In the genomic region with DNA sequence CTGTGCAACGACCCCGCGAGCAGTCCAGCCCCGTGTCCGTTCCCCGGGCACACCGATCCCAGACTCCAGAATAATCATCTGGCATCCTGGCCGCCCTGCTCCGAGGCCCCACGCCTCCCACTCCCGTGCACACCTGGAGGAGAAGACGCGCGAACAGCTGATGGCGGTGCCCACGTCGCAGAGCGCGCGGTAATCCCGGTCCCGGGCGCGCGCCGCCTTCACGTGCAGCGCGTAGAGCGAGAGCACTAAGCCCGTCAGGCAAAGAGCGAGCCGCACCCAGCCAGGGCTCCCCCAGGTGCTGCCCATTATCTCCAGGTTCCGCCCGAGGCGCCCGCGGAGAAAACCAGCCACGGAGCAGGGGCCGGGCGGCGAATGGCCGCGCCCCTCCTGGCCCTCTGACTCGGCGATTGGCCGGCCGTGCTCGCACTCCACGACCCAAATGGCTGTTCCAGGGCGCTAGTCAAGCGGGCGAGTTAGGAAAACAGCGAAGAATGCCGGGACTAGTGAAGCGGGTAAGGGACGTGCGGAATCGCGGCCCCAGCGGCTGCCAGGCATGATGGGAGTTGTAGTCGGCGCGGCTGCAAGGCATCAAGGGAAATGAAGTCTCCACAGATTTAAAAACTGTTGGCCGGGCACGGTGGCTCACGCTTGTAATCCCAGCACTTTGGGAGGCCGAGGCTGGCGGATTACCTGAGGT, we compare ENCODE assay signal across 1 cellular context.
TF ChIP-seq lines count a peak whose summit lies in the region.

A gene (minus strand): TSS at position 374 of the 697 bp plus-strand sequence. CDS start 68 bp downstream, at position 306.

TF ChIP-seq in K562, 482 proteins besides CTCF, POLR2A, EP300 and RAD21 (continued from another document and continues in another):
- TF ChIP-seq, protein P1, sequence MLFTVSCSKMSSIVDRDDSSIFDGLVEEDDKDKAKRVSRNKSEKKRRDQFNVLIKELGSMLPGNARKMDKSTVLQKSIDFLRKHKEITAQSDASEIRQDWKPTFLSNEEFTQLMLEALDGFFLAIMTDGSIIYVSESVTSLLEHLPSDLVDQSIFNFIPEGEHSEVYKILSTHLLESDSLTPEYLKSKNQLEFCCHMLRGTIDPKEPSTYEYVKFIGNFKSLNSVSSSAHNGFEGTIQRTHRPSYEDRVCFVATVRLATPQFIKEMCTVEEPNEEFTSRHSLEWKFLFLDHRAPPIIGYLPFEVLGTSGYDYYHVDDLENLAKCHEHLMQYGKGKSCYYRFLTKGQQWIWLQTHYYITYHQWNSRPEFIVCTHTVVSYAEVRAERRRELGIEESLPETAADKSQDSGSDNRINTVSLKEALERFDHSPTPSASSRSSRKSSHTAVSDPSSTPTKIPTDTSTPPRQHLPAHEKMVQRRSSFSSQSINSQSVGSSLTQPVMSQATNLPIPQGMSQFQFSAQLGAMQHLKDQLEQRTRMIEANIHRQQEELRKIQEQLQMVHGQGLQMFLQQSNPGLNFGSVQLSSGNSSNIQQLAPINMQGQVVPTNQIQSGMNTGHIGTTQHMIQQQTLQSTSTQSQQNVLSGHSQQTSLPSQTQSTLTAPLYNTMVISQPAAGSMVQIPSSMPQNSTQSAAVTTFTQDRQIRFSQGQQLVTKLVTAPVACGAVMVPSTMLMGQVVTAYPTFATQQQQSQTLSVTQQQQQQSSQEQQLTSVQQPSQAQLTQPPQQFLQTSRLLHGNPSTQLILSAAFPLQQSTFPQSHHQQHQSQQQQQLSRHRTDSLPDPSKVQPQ (CRISPR knock-in tag; IDR thresholded peaks at IDR 0.05; ENCODE audit: borderline replicate concordance) = no peak
- no peak for TF ChIP-seq TAF15 (IDR thresholded peaks at IDR 0.05; ENCODE audit: low read depth, low read length)
- TF ChIP-seq ILK (tag; IDR thresholded peaks at IDR 0.05; ENCODE audit: borderline replicate concordance, low read depth) = no peak
- TF ChIP-seq SREBF1 (IDR thresholded peaks at IDR 0.05; ENCODE audit: borderline replicate concordance, low read depth, low read length) = no peak
- TF ChIP-seq ZNF12 (CRISPR knock-in tag; IDR thresholded peaks at IDR 0.05) = peak; percentile 75
- TF ChIP-seq CHCHD3 (CRISPR knock-in tag; IDR thresholded peaks at IDR 0.05) = no peak
- peak; percentile 69; the same call in 1 of the 2 replicates for TF ChIP-seq RBM14 (IDR thresholded peaks at IDR 0.05; ENCODE audit: borderline replicate concordance, insufficient read depth, low read depth, low read length)
- TF ChIP-seq GTF2E2 (tag; IDR thresholded peaks at IDR 0.05) = 0 out of 2 replicates have a peak, but pooled peaks have one; percentile 53
- no peak for TF ChIP-seq PURB (CRISPR knock-in tag; IDR thresholded peaks at IDR 0.05; ENCODE audit: low read depth)
- TF ChIP-seq, protein P2, sequence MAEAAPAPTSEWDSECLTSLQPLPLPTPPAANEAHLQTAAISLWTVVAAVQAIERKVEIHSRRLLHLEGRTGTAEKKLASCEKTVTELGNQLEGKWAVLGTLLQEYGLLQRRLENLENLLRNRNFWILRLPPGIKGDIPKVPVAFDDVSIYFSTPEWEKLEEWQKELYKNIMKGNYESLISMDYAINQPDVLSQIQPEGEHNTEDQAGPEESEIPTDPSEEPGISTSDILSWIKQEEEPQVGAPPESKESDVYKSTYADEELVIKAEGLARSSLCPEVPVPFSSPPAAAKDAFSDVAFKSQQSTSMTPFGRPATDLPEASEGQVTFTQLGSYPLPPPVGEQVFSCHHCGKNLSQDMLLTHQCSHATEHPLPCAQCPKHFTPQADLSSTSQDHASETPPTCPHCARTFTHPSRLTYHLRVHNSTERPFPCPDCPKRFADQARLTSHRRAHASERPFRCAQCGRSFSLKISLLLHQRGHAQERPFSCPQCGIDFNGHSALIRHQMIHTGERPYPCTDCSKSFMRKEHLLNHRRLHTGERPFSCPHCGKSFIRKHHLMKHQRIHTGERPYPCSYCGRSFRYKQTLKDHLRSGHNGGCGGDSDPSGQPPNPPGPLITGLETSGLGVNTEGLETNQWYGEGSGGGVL (CRISPR knock-in tag; IDR thresholded peaks at IDR 0.05) = no peak
- no peak for TF ChIP-seq OTX1 (CRISPR knock-in tag; IDR thresholded peaks at IDR 0.05)
- TF ChIP-seq, protein P3, sequence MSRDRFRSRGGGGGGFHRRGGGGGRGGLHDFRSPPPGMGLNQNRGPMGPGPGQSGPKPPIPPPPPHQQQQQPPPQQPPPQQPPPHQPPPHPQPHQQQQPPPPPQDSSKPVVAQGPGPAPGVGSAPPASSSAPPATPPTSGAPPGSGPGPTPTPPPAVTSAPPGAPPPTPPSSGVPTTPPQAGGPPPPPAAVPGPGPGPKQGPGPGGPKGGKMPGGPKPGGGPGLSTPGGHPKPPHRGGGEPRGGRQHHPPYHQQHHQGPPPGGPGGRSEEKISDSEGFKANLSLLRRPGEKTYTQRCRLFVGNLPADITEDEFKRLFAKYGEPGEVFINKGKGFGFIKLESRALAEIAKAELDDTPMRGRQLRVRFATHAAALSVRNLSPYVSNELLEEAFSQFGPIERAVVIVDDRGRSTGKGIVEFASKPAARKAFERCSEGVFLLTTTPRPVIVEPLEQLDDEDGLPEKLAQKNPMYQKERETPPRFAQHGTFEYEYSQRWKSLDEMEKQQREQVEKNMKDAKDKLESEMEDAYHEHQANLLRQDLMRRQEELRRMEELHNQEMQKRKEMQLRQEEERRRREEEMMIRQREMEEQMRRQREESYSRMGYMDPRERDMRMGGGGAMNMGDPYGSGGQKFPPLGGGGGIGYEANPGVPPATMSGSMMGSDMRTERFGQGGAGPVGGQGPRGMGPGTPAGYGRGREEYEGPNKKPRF (IDR thresholded peaks at IDR 0.05; ENCODE audit: low read depth, low read length) = no peak
- no peak for TF ChIP-seq NCOA2 (IDR thresholded peaks at IDR 0.05; ENCODE audit: partially characterized antibody in 2 of 2)
- peak; percentile 34 for TF ChIP-seq RBM25 (IDR thresholded peaks at IDR 0.05; ENCODE audit: low read depth, low read length, severe bottlenecking)
- no peak for TF ChIP-seq KLF16 (IDR thresholded peaks at IDR 0.05)
- no peak for TF ChIP-seq CEBPG (CRISPR knock-in tag; IDR thresholded peaks at IDR 0.05)
- TF ChIP-seq CEBPG (tag; conservative IDR thresholded peaks at IDR 0.05 in 1 of 2, IDR thresholded peaks at IDR 0.05 in 1 of 2) = no peak
- TF ChIP-seq, protein P4, sequence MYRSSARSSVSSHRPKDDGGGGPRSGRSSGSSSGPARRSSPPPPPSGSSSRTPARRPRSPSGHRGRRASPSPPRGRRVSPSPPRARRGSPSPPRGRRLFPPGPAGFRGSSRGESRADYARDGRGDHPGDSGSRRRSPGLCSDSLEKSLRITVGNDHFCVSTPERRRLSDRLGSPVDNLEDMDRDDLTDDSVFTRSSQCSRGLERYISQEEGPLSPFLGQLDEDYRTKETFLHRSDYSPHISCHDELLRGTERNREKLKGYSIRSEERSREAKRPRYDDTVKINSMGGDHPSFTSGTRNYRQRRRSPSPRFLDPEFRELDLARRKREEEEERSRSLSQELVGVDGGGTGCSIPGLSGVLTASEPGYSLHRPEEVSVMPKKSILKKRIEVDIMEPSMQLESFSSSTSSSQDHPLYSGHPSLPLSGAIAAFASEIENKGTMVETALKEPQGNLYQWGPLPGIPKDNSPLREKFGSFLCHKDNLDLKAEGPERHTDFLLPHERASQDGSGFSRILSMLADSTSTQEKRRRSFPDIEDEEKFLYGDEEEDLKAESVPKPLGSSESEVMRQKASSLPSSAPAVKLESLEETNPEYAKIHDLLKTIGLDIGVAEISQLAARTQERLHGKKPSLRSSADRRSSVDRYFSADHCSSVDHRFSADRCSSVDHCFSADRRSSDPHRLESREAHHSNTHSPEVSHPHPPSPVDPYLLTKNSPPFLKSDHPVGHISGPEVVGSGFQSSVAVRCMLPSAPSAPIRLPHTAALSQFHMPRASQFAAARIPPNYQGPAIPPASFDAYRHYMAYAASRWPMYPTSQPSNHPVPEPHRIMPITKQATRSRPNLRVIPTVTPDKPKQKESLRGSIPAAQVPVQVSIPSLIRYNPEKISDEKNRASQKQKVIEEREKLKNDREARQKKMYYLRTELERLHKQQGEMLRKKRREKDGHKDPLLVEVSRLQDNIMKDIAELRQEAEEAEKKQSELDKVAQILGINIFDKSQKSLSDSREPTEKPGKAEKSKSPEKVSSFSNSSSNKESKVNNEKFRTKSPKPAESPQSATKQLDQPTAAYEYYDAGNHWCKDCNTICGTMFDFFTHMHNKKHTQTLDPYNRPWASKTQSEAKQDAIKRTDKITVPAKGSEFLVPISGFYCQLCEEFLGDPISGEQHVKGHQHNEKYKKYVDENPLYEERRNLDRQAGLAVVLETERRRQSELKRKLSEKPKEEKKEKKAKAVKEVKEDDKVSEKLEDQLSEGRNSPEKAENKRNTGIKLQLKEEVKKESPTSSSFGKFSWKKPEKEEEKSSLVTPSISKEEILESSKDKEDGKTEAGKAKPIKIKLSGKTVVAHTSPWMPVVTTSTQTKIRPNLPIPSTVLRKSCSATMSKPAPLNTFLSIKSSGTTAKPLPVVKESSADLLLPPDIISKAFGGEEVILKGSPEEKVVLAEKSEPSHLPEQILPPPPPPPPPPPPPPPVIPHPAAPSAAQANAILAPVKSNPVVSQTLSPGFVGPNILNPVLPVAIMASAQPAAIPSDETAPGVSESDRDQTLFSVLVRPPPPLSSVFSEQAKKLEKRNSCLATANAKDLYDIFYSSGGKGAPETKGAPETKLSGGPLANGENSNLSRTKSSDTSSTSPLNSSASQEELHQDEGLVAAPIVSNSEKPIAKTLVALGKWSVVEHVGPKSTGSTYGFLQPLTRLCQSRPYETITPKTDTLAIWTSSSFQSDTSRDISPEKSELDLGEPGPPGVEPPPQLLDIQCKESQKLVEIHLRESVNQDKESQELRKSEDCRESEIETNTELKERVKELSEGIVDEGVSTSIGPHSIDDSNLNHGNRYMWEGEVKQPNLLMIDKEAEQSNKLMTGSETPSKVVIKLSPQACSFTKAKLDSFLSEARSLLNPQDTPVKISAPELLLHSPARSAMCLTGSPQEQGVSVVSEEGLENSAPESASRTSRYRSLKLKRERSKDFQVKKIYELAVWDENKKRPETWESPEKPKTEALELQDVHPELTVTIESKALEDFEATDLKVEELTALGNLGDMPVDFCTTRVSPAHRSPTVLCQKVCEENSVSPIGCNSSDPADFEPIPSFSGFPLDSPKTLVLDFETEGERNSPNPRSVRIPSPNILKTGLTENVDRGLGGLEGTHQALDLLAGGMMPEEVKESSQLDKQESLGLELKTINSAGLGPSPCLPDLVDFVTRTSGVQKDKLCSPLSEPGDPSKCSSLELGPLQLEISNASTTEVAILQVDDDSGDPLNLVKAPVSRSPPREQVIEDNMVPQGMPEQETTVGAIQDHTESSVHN (IDR thresholded peaks at IDR 0.05; ENCODE audit: borderline replicate concordance in 1 of 2, low read depth in 1 of 2) = no peak
- peak; percentile 79 for TF ChIP-seq CREM (IDR thresholded peaks at IDR 0.05; ENCODE audit: low read depth)
- TF ChIP-seq, protein P5, sequence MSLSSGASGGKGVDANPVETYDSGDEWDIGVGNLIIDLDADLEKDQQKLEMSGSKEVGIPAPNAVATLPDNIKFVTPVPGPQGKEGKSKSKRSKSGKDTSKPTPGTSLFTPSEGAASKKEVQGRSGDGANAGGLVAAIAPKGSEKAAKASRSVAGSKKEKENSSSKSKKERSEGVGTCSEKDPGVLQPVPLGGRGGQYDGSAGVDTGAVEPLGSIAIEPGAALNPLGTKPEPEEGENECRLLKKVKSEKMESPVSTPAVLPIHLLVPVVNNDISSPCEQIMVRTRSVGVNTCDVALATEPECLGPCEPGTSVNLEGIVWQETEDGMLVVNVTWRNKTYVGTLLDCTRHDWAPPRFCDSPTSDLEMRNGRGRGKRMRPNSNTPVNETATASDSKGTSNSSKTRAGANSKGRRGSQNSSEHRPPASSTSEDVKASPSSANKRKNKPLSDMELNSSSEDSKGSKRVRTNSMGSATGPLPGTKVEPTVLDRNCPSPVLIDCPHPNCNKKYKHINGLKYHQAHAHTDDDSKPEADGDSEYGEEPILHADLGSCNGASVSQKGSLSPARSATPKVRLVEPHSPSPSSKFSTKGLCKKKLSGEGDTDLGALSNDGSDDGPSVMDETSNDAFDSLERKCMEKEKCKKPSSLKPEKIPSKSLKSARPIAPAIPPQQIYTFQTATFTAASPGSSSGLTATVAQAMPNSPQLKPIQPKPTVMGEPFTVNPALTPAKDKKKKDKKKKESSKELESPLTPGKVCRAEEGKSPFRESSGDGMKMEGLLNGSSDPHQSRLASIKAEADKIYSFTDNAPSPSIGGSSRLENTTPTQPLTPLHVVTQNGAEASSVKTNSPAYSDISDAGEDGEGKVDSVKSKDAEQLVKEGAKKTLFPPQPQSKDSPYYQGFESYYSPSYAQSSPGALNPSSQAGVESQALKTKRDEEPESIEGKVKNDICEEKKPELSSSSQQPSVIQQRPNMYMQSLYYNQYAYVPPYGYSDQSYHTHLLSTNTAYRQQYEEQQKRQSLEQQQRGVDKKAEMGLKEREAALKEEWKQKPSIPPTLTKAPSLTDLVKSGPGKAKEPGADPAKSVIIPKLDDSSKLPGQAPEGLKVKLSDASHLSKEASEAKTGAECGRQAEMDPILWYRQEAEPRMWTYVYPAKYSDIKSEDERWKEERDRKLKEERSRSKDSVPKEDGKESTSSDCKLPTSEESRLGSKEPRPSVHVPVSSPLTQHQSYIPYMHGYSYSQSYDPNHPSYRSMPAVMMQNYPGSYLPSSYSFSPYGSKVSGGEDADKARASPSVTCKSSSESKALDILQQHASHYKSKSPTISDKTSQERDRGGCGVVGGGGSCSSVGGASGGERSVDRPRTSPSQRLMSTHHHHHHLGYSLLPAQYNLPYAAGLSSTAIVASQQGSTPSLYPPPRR (CRISPR knock-in tag; IDR thresholded peaks at IDR 0.05; ENCODE audit: borderline replicate concordance) = no peak
- no peak for TF ChIP-seq BMI1 (IDR thresholded peaks at IDR 0.05; ENCODE audit: low read length)
- TF ChIP-seq ZNF57 (CRISPR knock-in tag; IDR thresholded peaks at IDR 0.05) = no peak
- TF ChIP-seq POLR3A (IDR thresholded peaks at IDR 0.05; ENCODE audit: borderline replicate concordance, extremely low read depth, insufficient read depth, insufficient read length) = no peak
- TF ChIP-seq, protein P6, sequence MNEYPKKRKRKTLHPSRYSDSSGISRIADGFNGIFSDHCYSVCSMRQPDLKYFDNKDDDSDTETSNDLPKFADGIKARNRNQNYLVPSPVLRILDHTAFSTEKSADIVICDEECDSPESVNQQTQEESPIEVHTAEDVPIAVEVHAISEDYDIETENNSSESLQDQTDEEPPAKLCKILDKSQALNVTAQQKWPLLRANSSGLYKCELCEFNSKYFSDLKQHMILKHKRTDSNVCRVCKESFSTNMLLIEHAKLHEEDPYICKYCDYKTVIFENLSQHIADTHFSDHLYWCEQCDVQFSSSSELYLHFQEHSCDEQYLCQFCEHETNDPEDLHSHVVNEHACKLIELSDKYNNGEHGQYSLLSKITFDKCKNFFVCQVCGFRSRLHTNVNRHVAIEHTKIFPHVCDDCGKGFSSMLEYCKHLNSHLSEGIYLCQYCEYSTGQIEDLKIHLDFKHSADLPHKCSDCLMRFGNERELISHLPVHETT (CRISPR knock-in tag; conservative IDR thresholded peaks at IDR 0.05 in 1 of 2, IDR thresholded peaks at IDR 0.05 in 1 of 2) = peak in 1 of 2 experiments; percentile 68; a peak in 1 of 4 replicates
- TF ChIP-seq, protein P7, sequence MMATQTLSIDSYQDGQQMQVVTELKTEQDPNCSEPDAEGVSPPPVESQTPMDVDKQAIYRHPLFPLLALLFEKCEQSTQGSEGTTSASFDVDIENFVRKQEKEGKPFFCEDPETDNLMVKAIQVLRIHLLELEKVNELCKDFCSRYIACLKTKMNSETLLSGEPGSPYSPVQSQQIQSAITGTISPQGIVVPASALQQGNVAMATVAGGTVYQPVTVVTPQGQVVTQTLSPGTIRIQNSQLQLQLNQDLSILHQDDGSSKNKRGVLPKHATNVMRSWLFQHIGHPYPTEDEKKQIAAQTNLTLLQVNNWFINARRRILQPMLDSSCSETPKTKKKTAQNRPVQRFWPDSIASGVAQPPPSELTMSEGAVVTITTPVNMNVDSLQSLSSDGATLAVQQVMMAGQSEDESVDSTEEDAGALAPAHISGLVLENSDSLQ (IDR thresholded peaks at IDR 0.05) = peak; percentile 94
- TF ChIP-seq DNMT1 (IDR thresholded peaks at IDR 0.05) = no peak
- TF ChIP-seq ETV6 (IDR thresholded peaks at IDR 0.05; ENCODE audit: borderline replicate concordance in 1 of 2, low read depth in 2 of 2, low read length in 1 of 2) = no peak
- TF ChIP-seq ETV6 (CRISPR knock-in tag; IDR thresholded peaks at IDR 0.05; ENCODE audit: borderline replicate concordance) = no peak
